ENCODE assay signal across 16 cellular contexts in the genomic region with DNA sequence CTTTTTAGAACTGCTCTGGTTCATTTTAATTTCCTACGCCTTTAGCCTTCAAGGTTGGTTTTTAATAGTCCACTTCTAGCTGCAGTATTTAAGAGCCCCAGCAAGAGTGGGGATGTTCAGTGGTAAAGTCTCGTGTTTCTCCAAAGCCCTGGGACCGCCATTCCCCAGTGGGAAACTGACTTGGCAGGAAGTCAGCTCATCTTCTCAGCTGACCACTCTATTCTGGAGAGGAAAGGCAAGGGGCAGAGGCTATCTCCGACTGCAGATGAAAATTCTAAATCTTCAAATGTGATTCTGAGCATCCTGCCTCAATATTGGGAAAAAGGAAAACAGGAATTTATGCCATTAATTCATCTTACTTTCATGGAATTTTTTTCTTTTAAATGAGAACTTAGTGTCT. TPM values are rescaled to one million over a fixed set of nuclear protein-coding genes. Genes with fewer than 3 reads are reported as not detected.
DNase-seq lines count a peak whose midpoint lies in the region; ATAC-seq and TF ChIP-seq lines count a peak whose summit lies in the region.
"Had no signal": no experiment of that assay in that cellular context is flagged by ENCODE, and none has a peak within 500 bp of the region (broad histone marks: within the 10 kb centered on the region; RNA-seq: fewer than 3 reads in every experiment).

No MANE protein-coding gene starts in this region.

- no peak for ATAC-seq in activated T-cell treated with anti-CD3 and anti-CD28 coated beads, Interleukin-2, amount 50 U/mL, for 72 hours (replicated peaks in 1 of 2)
- ATAC-seq in activated naive CD8-positive, alpha-beta T cell treated with anti-CD3 and anti-CD28 coated beads, Interleukin-2, amount 50 U/mL, for 24 hours = no peak
- no peak for ATAC-seq in naive thymus-derived CD4-positive, alpha-beta T cell

- POLR2A ChIA-PET in naive thymus-derived CD4-positive, alpha-beta T cell (lab: Charles Lee) = no interaction called here

- H3K4me3 Mint-ChIP-seq in activated T-cell treated with anti-CD3 and anti-CD28 coated beads, Interleukin-2, amount 50 U/mL, for 72 hours = peak overlapping the region in 1 of 2 donors; percentile 23
- H3K4me3 Mint-ChIP-seq in activated naive CD8-positive, alpha-beta T cell treated with anti-CD3 and anti-CD28 coated beads, Interleukin-2, amount 50 U/mL, for 24 hours = no peak overlapping the region
- H3K4me3 Mint-ChIP-seq in naive thymus-derived CD4-positive, alpha-beta T cell = peak overlapping the region in 2 of 10 donors; percentile 23 to 52
- no peak overlapping the region for H3K4me3 Mint-ChIP-seq in HFFc6

- TF ChIP-seq CTCF in HFFc6 (IDR thresholded peaks at IDR 0.05) = no peak

- CTCF ChIA-PET in naive thymus-derived CD4-positive, alpha-beta T cell (lab: Charles Lee) = interaction anchor here (1.4 kb wide), 1 partner anchor 15 kb away, joined by 7 read pairs; no protein-coding TSS in a partner anchor

- intact Hi-C loops in naive thymus-derived CD4-positive, alpha-beta T cell (cut with micrococcal nuclease) = no loop called here

- 0 out of 22 replicates have a peak overlapping the region, but pooled peaks of 2 of the 11 experiments have one; percentile 51 to 69 for H3K27ac ChIP-seq in BLaER1 treated with 17β-estradiol and CSF1 and Interleukin-3, amounts not matched to agents 10 nM and 100 nM
- no peak overlapping the region for H3K27ac ChIP-seq in naive thymus-derived CD4-positive, alpha-beta T cell (ENCODE audit: low read depth, low read length)
- H3K27ac ChIP-seq: HL-60 had no signal

- peaks cover 54 to 100% (median 95%) of the 10 kb centered on the region in 10 experiments for H3K4me1 ChIP-seq in BLaER1 treated with 17β-estradiol and CSF1 and Interleukin-3, amounts not matched to agents 10 nM and 100 nM
- H3K4me1 ChIP-seq in naive thymus-derived CD4-positive, alpha-beta T cell (ENCODE audit: control insufficient read depth in 2 of 2, insufficient read depth in 2 of 2, low read length in 2 of 2) = peaks cover 16 to 54% of the 10 kb centered on the region in 2 donors

- peak overlapping the region; percentile 74 for H3K27ac Mint-ChIP-seq in activated T-cell treated with anti-CD3 and anti-CD28 coated beads, Interleukin-2, amount 50 U/mL, for 72 hours
- H3K27ac Mint-ChIP-seq in activated naive CD8-positive, alpha-beta T cell treated with anti-CD3 and anti-CD28 coated beads, Interleukin-2, amount 50 U/mL, for 24 hours = peak overlapping the region; percentile 85
- peak overlapping the region in 8 of 9 donors; percentile 42 to 81 (median 69) for H3K27ac Mint-ChIP-seq in naive thymus-derived CD4-positive, alpha-beta T cell
- no peak overlapping the region for H3K27ac Mint-ChIP-seq in HFFc6

- no peaks in the 10 kb centered on the region for H3K27me3 Mint-ChIP-seq in activated T-cell treated with anti-CD3 and anti-CD28 coated beads, Interleukin-2, amount 50 U/mL, for 72 hours (ENCODE audit: low read depth)
- no peaks in the 10 kb centered on the region for H3K27me3 Mint-ChIP-seq in activated naive CD8-positive, alpha-beta T cell treated with anti-CD3 and anti-CD28 coated beads, Interleukin-2, amount 50 U/mL, for 24 hours
- H3K27me3 Mint-ChIP-seq in naive thymus-derived CD4-positive, alpha-beta T cell = no peaks in the 10 kb centered on the region
- peaks cover 3% of the 10 kb centered on the region for H3K27me3 Mint-ChIP-seq in HFFc6 (ENCODE audit: insufficient read depth)

- DNase-seq in activated T-cell treated with anti-CD3 and anti-CD28 coated beads, Interleukin-2, amount 50 U/mL, for 72 hours = no peak
- DNase-seq in activated T-cell treated with anti-CD3 and anti-CD28 coated beads for 4 hours (no peak), iPS-NIHi7 (ENCODE audit: extremely low spot score) (no peak), hepatic stellate cell (ENCODE audit: low spot score) (no peak), HFFc6 (no peak)
- DNase-seq in activated naive CD8-positive, alpha-beta T cell treated with anti-CD3 and anti-CD28 coated beads, Interleukin-2, amount 50 U/mL, for 24 hours = no peak
- DNase-seq in naive thymus-derived CD4-positive, alpha-beta T cell = no peak
- DNase-seq: DMS79 treated with DMSO at 0.1 percent for 48 hours, GOT3, KG1, NCI-H1048, NCI-H146, NCI-H2227 treated with DMSO at 0.1 percent for 48 hours, NCI-H524 treated with DMSO at 0.1 percent for 48 hours had no signal

- peaks cover 94% of the 10 kb centered on the region for H3K4me1 Mint-ChIP-seq in activated T-cell treated with anti-CD3 and anti-CD28 coated beads, Interleukin-2, amount 50 U/mL, for 72 hours (ENCODE audit: low read depth)
- peaks cover 97% of the 10 kb centered on the region for H3K4me1 Mint-ChIP-seq in activated naive CD8-positive, alpha-beta T cell treated with anti-CD3 and anti-CD28 coated beads, Interleukin-2, amount 50 U/mL, for 24 hours
- peaks cover 66 to 98% (median 89%) of the 10 kb centered on the region in 7 donors for H3K4me1 Mint-ChIP-seq in naive thymus-derived CD4-positive, alpha-beta T cell
- peaks cover 45% of the 10 kb centered on the region for H3K4me1 Mint-ChIP-seq in HFFc6 (ENCODE audit: low read depth)

- peaks cover 0 to 2% of the 10 kb centered on the region in 2 donors for H3K36me3 Mint-ChIP-seq in activated T-cell treated with anti-CD3 and anti-CD28 coated beads, Interleukin-2, amount 50 U/mL, for 72 hours (ENCODE audit: insufficient read depth in 2 of 2)
- peaks cover 7% of the 10 kb centered on the region for H3K36me3 Mint-ChIP-seq in activated naive CD8-positive, alpha-beta T cell treated with anti-CD3 and anti-CD28 coated beads, Interleukin-2, amount 50 U/mL, for 24 hours (ENCODE audit: low read depth)
- peaks cover 0 to 23% (median 18%) of the 10 kb centered on the region in 5 donors for H3K36me3 Mint-ChIP-seq in naive thymus-derived CD4-positive, alpha-beta T cell
- H3K36me3 Mint-ChIP-seq in HFFc6 (ENCODE audit: low read depth) = peaks cover 20% of the 10 kb centered on the region

- H4K20me1 ChIP-seq in BLaER1 treated with 17β-estradiol and CSF1 and Interleukin-3, amounts not matched to agents 10 nM and 100 nM = peaks cover 6 to 64% (median 29%) of the 10 kb centered on the region in 11 experiments; a peak in 20 of 22 replicates

- peaks cover 0 to 1% (median 0%) of the 10 kb centered on the region in 11 experiments; a peak in 2 of 22 replicates for H3K27me3 ChIP-seq in BLaER1 treated with 17β-estradiol and CSF1 and Interleukin-3, amounts not matched to agents 10 nM and 100 nM
- no peaks in the 10 kb centered on the region for H3K27me3 ChIP-seq in naive thymus-derived CD4-positive, alpha-beta T cell (ENCODE audit: control insufficient read depth in 2 of 2, insufficient read depth in 2 of 2, low read length in 2 of 2)

- peak overlapping the region; percentile 65 to 91 (median 81); a peak in 21 of 22 replicates for H3K4me2 ChIP-seq in BLaER1 treated with 17β-estradiol and CSF1 and Interleukin-3, amounts not matched to agents 10 nM and 100 nM

- H3K9me3 Mint-ChIP-seq in activated T-cell treated with anti-CD3 and anti-CD28 coated beads, Interleukin-2, amount 50 U/mL, for 72 hours = no peaks in the 10 kb centered on the region
- no peaks in the 10 kb centered on the region for H3K9me3 Mint-ChIP-seq in activated naive CD8-positive, alpha-beta T cell treated with anti-CD3 and anti-CD28 coated beads, Interleukin-2, amount 50 U/mL, for 24 hours
- H3K9me3 Mint-ChIP-seq in naive thymus-derived CD4-positive, alpha-beta T cell = no peaks in the 10 kb centered on the region
- H3K9me3 Mint-ChIP-seq in HFFc6 = no peaks in the 10 kb centered on the region

- H3K4me3 ChIP-seq in BLaER1 treated with 17β-estradiol and CSF1 and Interleukin-3, amounts not matched to agents 10 nM and 100 nM = no peak overlapping the region
- no peak overlapping the region for H3K4me3 ChIP-seq in naive thymus-derived CD4-positive, alpha-beta T cell (ENCODE audit: low read length)

- H3K9ac ChIP-seq in BLaER1 treated with 17β-estradiol and CSF1 and Interleukin-3, amounts not matched to agents 10 nM and 100 nM = no peak overlapping the region

- peaks cover 0 to 23% (median 10%) of the 10 kb centered on the region in 11 experiments; a peak in 13 of 22 replicates for H3K9me3 ChIP-seq in BLaER1 treated with 17β-estradiol and CSF1 and Interleukin-3, amounts not matched to agents 10 nM and 100 nM (replicated peaks in 1 of 11)
- no peaks in the 10 kb centered on the region for H3K9me3 ChIP-seq in naive thymus-derived CD4-positive, alpha-beta T cell (ENCODE audit: control insufficient read depth in 2 of 3, low read length in 3 of 3)

- peaks cover 0 to 41% (median 23%) of the 10 kb centered on the region in 11 experiments; a peak in 11 of 22 replicates for H3K36me3 ChIP-seq in BLaER1 treated with 17β-estradiol and CSF1 and Interleukin-3, amounts not matched to agents 10 nM and 100 nM
- no peaks in the 10 kb centered on the region for H3K36me3 ChIP-seq in naive thymus-derived CD4-positive, alpha-beta T cell (ENCODE audit: control insufficient read depth in 2 of 3, insufficient read depth in 3 of 3, low read length in 3 of 3)

RNA-seq across cellular contexts. Expression of gene HS3ST3B1, which starts 35.5 kb away (rescaled TPM):
- total RNA-seq in activated T-cell treated with anti-CD3 and anti-CD28 coated beads, Interleukin-2, amount 50 U/mL, for 72 hours = 10 to 100 TPM; 10.8 to 17.1 TPM
- total RNA-seq in naive thymus-derived CD4-positive, alpha-beta T cell = 10 to 100 TPM; 11.7 to 40.7 (median 30.8) TPM
- polyA plus RNA-seq in naive thymus-derived CD4-positive, alpha-beta T cell = 10 to 100 TPM in 1 of 2 donors, 1 to 10 TPM in 1; 7.9 to 12.2 TPM
- total RNA-seq in HFFc6 (2021; fragmentation: NEBNext Ultra II Directional; extraction: Animal tissue kit (Norgen Biotek cat#: 25700)) = 10 to 100 TPM; 18.3 to 24.6 (median 22.3) TPM
